22 cellular contexts compared by ENCODE assay signal in the genomic region with DNA sequence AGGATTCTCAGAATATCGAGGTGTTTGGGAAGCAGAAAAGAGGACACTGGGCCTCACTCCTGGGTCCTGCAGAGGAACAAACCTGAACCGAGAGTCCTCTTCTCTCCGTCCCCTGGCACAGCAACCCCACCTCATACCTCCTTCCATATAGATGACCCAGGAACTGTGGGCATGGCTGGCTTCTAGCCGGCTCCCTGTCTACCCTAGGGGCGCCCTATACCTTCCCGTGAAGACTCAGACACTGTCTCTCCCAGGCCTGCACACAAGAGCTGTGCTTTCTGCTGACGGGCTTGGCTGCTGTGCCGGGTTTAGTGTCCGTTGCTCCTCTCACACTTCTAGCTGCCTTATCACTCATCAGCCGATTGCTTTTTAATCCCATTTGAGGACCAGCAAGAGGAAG. TPM values are rescaled to one million over a fixed set of nuclear protein-coding genes. Genes with fewer than 3 reads are reported as not detected.
DNase-seq lines count a peak whose midpoint lies in the region; ATAC-seq and TF ChIP-seq lines count a peak whose summit lies in the region.
"Had no signal": no experiment of that assay in that cellular context is flagged by ENCODE, and none has a peak within 500 bp of the region (broad histone marks: within the 10 kb centered on the region; RNA-seq: fewer than 3 reads in every experiment).

No MANE protein-coding gene starts in this region.

- RAD21 ChIA-PET in HCT116 (lab: Charles Lee; ENCODE audit: low non-redundant PET in 1 of 2, low total read pairs in 2 of 2, uncharacterized antibody in 2 of 2, unreplicated experiment in 2 of 2) = no interaction called here

- no peak for TF ChIP-seq CTCF in CD14-positive monocyte (IDR thresholded peaks at IDR 0.05)
- TF ChIP-seq CTCF in HCT116 (IDR thresholded peaks at IDR 0.05 in 2 of 3, conservative IDR thresholded peaks at IDR 0.05 in 1 of 3; ENCODE audit: borderline replicate concordance in 1 of 3, insufficient read depth in 1 of 3, low read depth in 2 of 3, low read length in 2 of 3) = no peak
- no peak for TF ChIP-seq CTCF in neutrophil (IDR thresholded peaks at IDR 0.05)
- TF ChIP-seq CTCF in uterus (IDR thresholded peaks at IDR 0.05) = no peak

- 0 out of 2 replicates have a peak, but pooled peaks have one; percentile 32 for ATAC-seq in HCT116

- BruUV-seq in HCT116 (replicated peaks; lab: Mats Ljungman, UMichigan) = no TSS peak

- H3K27ac ChIP-seq in HCT116 (ENCODE audit: low read depth, low read length) = no peak overlapping the region
- peak overlapping the region; percentile 96 for H3K27ac ChIP-seq in neutrophil
- no peak overlapping the region for H3K27ac ChIP-seq in uterus
- H3K27ac ChIP-seq: HL-60, PC-9, RWPE1 had no signal

- H3K27ac Mint-ChIP-seq in CD14-positive monocyte = peak overlapping the region; percentile 85 to 98 (median 95)
- H3K27ac Mint-ChIP-seq in dendritic cell treated with granulocyte-macrophage colony-stimulating factor and Interleukin-4, amounts not matched to agents 40 ng/mL and 50 ng/mL, for 4 days = peak overlapping the region; percentile 31
- H3K27ac Mint-ChIP-seq: B cell, IgD-negative memory B cell had no signal

- no peaks in the 10 kb centered on the region; the same call in 1 of the 2 replicates for H4K20me1 ChIP-seq in HCT116 (ENCODE audit: insufficient read depth)

- peaks cover 78 to 94% of the 10 kb centered on the region in 2 donors for H3K36me3 Mint-ChIP-seq in CD14-positive monocyte
- H3K36me3 Mint-ChIP-seq in dendritic cell treated with granulocyte-macrophage colony-stimulating factor and Interleukin-4, amounts not matched to agents 40 ng/mL and 50 ng/mL, for 4 days (ENCODE audit: low read depth) = peaks cover 99% of the 10 kb centered on the region

- CTCF ChIA-PET in HCT116 (lab: Charles Lee) = interaction anchor here (1.6 kb wide), 1 partner anchor 15 kb away, joined by 4 read pairs; no protein-coding TSS in a partner anchor

- DNase-seq in CD14-positive monocyte (ENCODE audit: low spot score) = no peak
- DNase-seq in HCT116 (ENCODE audit: low read depth, low spot score) = no peak
- no peak for DNase-seq in NCI-H226
- DNase-seq in NCI-H2029 treated with DMSO at 0.1 percent for 48 hours (lab: John Stamatoyannopoulos, UW) = no peak
- DNase-seq in uterus = no peak
- DNase-seq: CD4-positive, CD25-positive, alpha-beta regulatory T cell; COR-L47; DMS 273 treated with DMSO at 0.1 percent for 48 hours; DND-41; Karpas-422; NCI-H1092 treated with DMSO at 0.1 percent for 48 hours; NCI-H146; NCI-H2081; NCI-H774; PC-9 had no signal

- H3K9me3 ChIP-seq in HCT116 (ENCODE audit: control insufficient read depth in 1 of 2, insufficient read depth in 1 of 2, low read depth in 1 of 2, low read length in 2 of 2) (no peaks in the 10 kb centered on the region), neutrophil (no peaks in the 10 kb centered on the region), uterus (no peaks in the 10 kb centered on the region)

- intact Hi-C loops in CD14-positive monocyte (cut with micrococcal nuclease) = no loop called here
- intact Hi-C loops in HCT116 (cut with micrococcal nuclease) = no loop called here
- intact Hi-C loops in dendritic cell treated with granulocyte-macrophage colony-stimulating factor and Interleukin-4, amounts not matched to agents 40 ng/mL and 50 ng/mL, for 4 days (cut with micrococcal nuclease) = no loop called here
- intact Hi-C loops in uterus (cut with DNase I; ENCODE audit: low total_unique reads) = no loop called here

- H3K36me3 ChIP-seq in HCT116 (ENCODE audit: control insufficient read depth in 1 of 2, insufficient read depth in 2 of 2, low read length in 2 of 2) = peaks cover 59 to 70% of the 10 kb centered on the region in 2 experiments
- peaks cover 11% of the 10 kb centered on the region for H3K36me3 ChIP-seq in neutrophil
- no peaks in the 10 kb centered on the region for H3K36me3 ChIP-seq in uterus

- H3K9ac ChIP-seq in HCT116 (ENCODE audit: low read length) = no peak overlapping the region

- peaks cover 0 to 2% (median 0%) of the 10 kb centered on the region in 3 donors for H3K27me3 Mint-ChIP-seq in CD14-positive monocyte (ENCODE audit: low read depth in 3 of 3)
- no peaks in the 10 kb centered on the region for H3K27me3 Mint-ChIP-seq in dendritic cell treated with granulocyte-macrophage colony-stimulating factor and Interleukin-4, amounts not matched to agents 40 ng/mL and 50 ng/mL, for 4 days
- H3K27me3 Mint-ChIP-seq: B cell; CD4-positive, CD25-positive, alpha-beta regulatory T cell; IgD-negative memory B cell had no signal

- H3K27me3 ChIP-seq in HCT116 (ENCODE audit: insufficient read depth, low read length) (no peaks in the 10 kb centered on the region), neutrophil (no peaks in the 10 kb centered on the region), uterus (no peaks in the 10 kb centered on the region)

- peaks cover 25% of the 10 kb centered on the region for H3K4me1 Mint-ChIP-seq in CD14-positive monocyte
- peaks cover 20% of the 10 kb centered on the region for H3K4me1 Mint-ChIP-seq in dendritic cell treated with granulocyte-macrophage colony-stimulating factor and Interleukin-4, amounts not matched to agents 40 ng/mL and 50 ng/mL, for 4 days (ENCODE audit: low read depth)
- H3K4me1 Mint-ChIP-seq: B cell had no signal

- H3K9me2 ChIP-seq in HCT116 (ENCODE audit: insufficient read depth) = no peaks in the 10 kb centered on the region

- H3K4me1 ChIP-seq in HCT116 (ENCODE audit: control insufficient read depth in 1 of 2, insufficient read depth in 2 of 2, low read length in 2 of 2) (no peaks in the 10 kb centered on the region), neutrophil (ENCODE audit: control insufficient read depth in 1 of 2, insufficient read depth in 1 of 2, low read depth in 1 of 2, low read length in 1 of 2) (peaks cover 41 to 47% of the 10 kb centered on the region in 2 experiments), uterus (no peaks in the 10 kb centered on the region)

- H3K4me3 Mint-ChIP-seq in CD14-positive monocyte = no peak overlapping the region
- H3K4me3 Mint-ChIP-seq in dendritic cell treated with granulocyte-macrophage colony-stimulating factor and Interleukin-4, amounts not matched to agents 40 ng/mL and 50 ng/mL, for 4 days = no peak overlapping the region
- H3K4me3 Mint-ChIP-seq: B cell; CD4-positive, CD25-positive, alpha-beta regulatory T cell; IgD-negative memory B cell had no signal

- H3K4me2 ChIP-seq in HCT116 (ENCODE audit: low read length) = no peak overlapping the region
- H3K4me2 ChIP-seq: PC-9 had no signal

- POLR2A ChIA-PET in HCT116 (lab: Charles Lee) = no interaction called here

- no peak for TF ChIP-seq POLR2A in HCT116 (IDR thresholded peaks at IDR 0.05; ENCODE audit: borderline replicate concordance, extremely low read depth, insufficient read depth, insufficient read length)
- TF ChIP-seq POLR2A in uterus (IDR thresholded peaks at IDR 0.05) = no peak

- H3K9me3 Mint-ChIP-seq in CD14-positive monocyte = no peaks in the 10 kb centered on the region
- H3K9me3 Mint-ChIP-seq in dendritic cell treated with granulocyte-macrophage colony-stimulating factor and Interleukin-4, amounts not matched to agents 40 ng/mL and 50 ng/mL, for 4 days = no peaks in the 10 kb centered on the region
- H3K9me3 Mint-ChIP-seq: CD4-positive, CD25-positive, alpha-beta regulatory T cell; IgD-negative memory B cell had no signal

- H3K4me3 ChIP-seq in HCT116 (replicated peaks in 1 of 2; ENCODE audit: low read depth in 1 of 2, low read length in 2 of 2) (no peak overlapping the region), neutrophil (ENCODE audit: low read depth in 1 of 2, low read length in 1 of 2) (no peak overlapping the region), uterus (no peak overlapping the region)
- H3K4me3 ChIP-seq: PC-9 had no signal

- no peak for TF ChIP-seq RAD21 in HCT116 (IDR thresholded peaks at IDR 0.05; ENCODE audit: low read depth)

- H3K79me2 ChIP-seq in HCT116 (ENCODE audit: insufficient read depth, low read length) = peaks cover 53% of the 10 kb centered on the region

- H2AFZ ChIP-seq in HCT116 (ENCODE audit: low read depth, low read length, poor library complexity, severe bottlenecking) = no peak overlapping the region
- H2AFZ ChIP-seq: PC-9 had no signal

TF ChIP-seq in HCT116, 20 proteins besides CTCF, POLR2A, EP300 and RAD21 (continues in another document):
- TF ChIP-seq YY1 (IDR thresholded peaks at IDR 0.05; ENCODE audit: extremely low read depth, insufficient replicate concordance, low read depth, low read length) = no peak
- no peak for TF ChIP-seq ZBTB33 (IDR thresholded peaks at IDR 0.05; ENCODE audit: extremely low read depth, insufficient replicate concordance, low read length)

RNA-seq across cellular contexts. Expression of gene CRISPLD2, which starts 46.5 kb away (rescaled TPM):
- polyA plus RNA-seq in CD14-positive monocyte = 10 to 100 TPM; 69.0 to 90.4 TPM
- 4.6 TPM for total RNA-seq in HCT116 (2021; ENCODE audit: unreplicated experiment)
- polyA plus RNA-seq in HCT116 (2012) = 1.7 and 1.9 TPM in 2 replicates
- 100 to 1,000 TPM; 108 to 441 (median 190) TPM for total RNA-seq in uterus
- total RNA-seq: HT1080 had no signal
- polyA plus RNA-seq: IgD-negative memory B cell had no signal

Comparison
In these comparisons a context has a peak if more than half of its experiments do, and no peak if none do; other contexts are left out.
1. RNA of gene CRISPLD2, which starts 46.5 kb away (total RNA-seq): 108 to 441 TPM in uterus; 4.6 TPM in HCT116 (single experiment); every median in the first group is over 10 times any median in the second.